ENCODE assay signal across 32 cellular contexts in the genomic region with DNA sequence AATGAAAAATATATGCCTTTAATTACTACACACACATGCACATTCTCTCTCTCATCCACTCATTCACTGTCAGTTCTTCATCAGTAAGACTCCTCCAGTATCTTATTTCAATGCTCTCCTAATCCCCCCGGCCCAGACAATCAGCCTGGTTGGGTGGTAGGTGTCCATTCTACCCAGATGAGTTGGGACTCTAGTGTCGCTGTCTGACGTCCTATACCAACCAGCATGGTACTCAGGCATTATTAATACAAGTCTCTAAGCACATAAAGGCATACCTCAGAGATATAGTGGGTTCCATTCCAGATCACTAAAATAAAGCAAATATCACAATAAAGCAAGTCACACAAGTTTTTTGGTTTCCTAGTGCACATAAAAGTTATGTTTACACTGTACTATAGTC.
"Had no signal": no experiment of that assay in that cellular context is flagged by ENCODE, and none has a peak within 500 bp of the region (broad histone marks: within the 10 kb centered on the region; RNA-seq: fewer than 3 reads in every experiment).

No MANE protein-coding gene starts in this region.

- ATAC-seq: activated CD4-positive, alpha-beta T cell treated with anti-CD3 and anti-CD28 coated beads for 36 hours; activated naive CD4-positive, alpha-beta T cell treated with anti-CD3 and anti-CD28 coated beads, Interleukin-2, amount 50 U/mL, for 72 hours; activated T-cell treated with anti-CD3 and anti-CD28 coated beads, Interleukin-2, amount 50 U/mL, for 72 hours; foreskin keratinocyte; gastrocnemius medialis; heart left ventricle had no signal

- H3K27ac ChIP-seq: ascending aorta, breast epithelium, cardiac muscle cell, colonic mucosa, dorsolateral prefrontal cortex, esophagus muscularis mucosa, foreskin keratinocyte, gastrocnemius medialis, heart left ventricle had no signal

- H3K4me1 Mint-ChIP-seq: activated CD4-positive, alpha-beta memory T cell treated with anti-CD3 and anti-CD28 coated beads, Interleukin-2, amount 10 ng/mL, durations not matched to agents 7 days and 5 days had no signal

- H3K27me3 Mint-ChIP-seq: activated CD4-positive, alpha-beta memory T cell treated with anti-CD3 and anti-CD28 coated beads, Interleukin-2, amount 10 ng/mL, durations not matched to agents 7 days and 5 days; activated CD4-positive, alpha-beta T cell treated with anti-CD3 and anti-CD28 coated beads for 36 hours; activated CD4-positive, alpha-beta T cell treated with anti-CD3 and anti-CD28 coated beads, Interleukin-2, amount 10 ng/mL, durations not matched to agents 24 days and 14 days; activated naive CD4-positive, alpha-beta T cell treated with anti-CD3 and anti-CD28 coated beads, Interleukin-2, amount 10 ng/mL, durations not matched to agents 7 days and 5 days; activated naive CD8-positive, alpha-beta T cell treated with anti-CD3 and anti-CD28 coated beads, Interleukin-2, amount 10 ng/mL, durations not matched to agents 7 days and 5 days; activated T-cell treated with anti-CD3 and anti-CD28 coated beads, Interleukin-2, amount 50 U/mL, for 24 hours; brain; dendritic cell treated with granulocyte-macrophage colony-stimulating factor and Interleukin-4, amounts not matched to agents 40 ng/mL and 50 ng/mL, for 4 days had no signal

- DNase-seq: activated CD4-positive, alpha-beta memory T cell treated with anti-CD3 and anti-CD28 coated beads, Interleukin-2, amount 10 ng/mL, durations not matched to agents 7 days and 5 days; activated CD4-positive, alpha-beta T cell treated with anti-CD3 and anti-CD28 coated beads for 36 hours; activated CD4-positive, alpha-beta T cell treated with anti-CD3 and anti-CD28 coated beads, Interleukin-2, amount 10 ng/mL, durations not matched to agents 24 days and 14 days; activated CD4-positive, CD25-positive, alpha-beta regulatory T cell; activated CD4-positive, CD25-positive, alpha-beta regulatory T cell treated with anti-CD3 and anti-CD28 coated beads, Interleukin-2, amount 50 U/mL, for 72 hours; activated CD8-positive, alpha-beta memory T cell treated with anti-CD3 and anti-CD28 coated beads, Interleukin-2, amount 50 U/mL, for 48 hours; activated gamma-delta T cell; activated naive CD4-positive, alpha-beta T cell; activated naive CD4-positive, alpha-beta T cell treated with anti-CD3 and anti-CD28 coated beads, Interleukin-2, amount 10 ng/mL, durations not matched to agents 7 days and 5 days; activated naive CD8-positive, alpha-beta T cell treated with anti-CD3 and anti-CD28 coated beads, Interleukin-2, amount 10 ng/mL, durations not matched to agents 7 days and 5 days; activated T-cell treated with anti-CD3 and anti-CD28 coated beads for 4 hours; activated T-cell treated with anti-CD3 and anti-CD28 coated beads, Interleukin-2, amount 50 U/mL, for 24 hours; activated T-cell treated with anti-CD3 and anti-CD28 coated beads, Interleukin-2, amount 50 U/mL, for 72 hours; central memory CD4-positive, alpha-beta T cell; cerebellar nuclear complex; colonic mucosa; dorsolateral prefrontal cortex; effector memory CD4-positive, alpha-beta T cell; endodermal cell; erythroblast; foreskin keratinocyte; gastrocnemius medialis; glutamatergic neuron; heart left ventricle; T-helper 2 cell had no signal

- H3K4me3 ChIP-seq: ascending aorta, breast epithelium, cardiac muscle cell, colonic mucosa, dorsolateral prefrontal cortex, esophagus muscularis mucosa, gastrocnemius medialis, heart left ventricle had no signal

- H3K4me3 Mint-ChIP-seq: activated CD4-positive, alpha-beta memory T cell treated with anti-CD3 and anti-CD28 coated beads, Interleukin-2, amount 10 ng/mL, durations not matched to agents 7 days and 5 days; activated CD4-positive, alpha-beta T cell treated with anti-CD3 and anti-CD28 coated beads for 36 hours; activated CD4-positive, alpha-beta T cell treated with anti-CD3 and anti-CD28 coated beads, Interleukin-2, amount 10 ng/mL, durations not matched to agents 24 days and 14 days; activated naive CD4-positive, alpha-beta T cell treated with anti-CD3 and anti-CD28 coated beads, Interleukin-2, amount 10 ng/mL, durations not matched to agents 7 days and 5 days; activated naive CD8-positive, alpha-beta T cell treated with anti-CD3 and anti-CD28 coated beads, Interleukin-2, amount 10 ng/mL, durations not matched to agents 7 days and 5 days; activated T-cell treated with anti-CD3 and anti-CD28 coated beads, Interleukin-2, amount 50 U/mL, for 24 hours; activated T-cell treated with anti-CD3 and anti-CD28 coated beads, Interleukin-2, amount 50 U/mL, for 72 hours; brain; dendritic cell treated with granulocyte-macrophage colony-stimulating factor and Interleukin-4, amounts not matched to agents 40 ng/mL and 50 ng/mL, for 4 days; endodermal cell had no signal

- H3K27me3 ChIP-seq: ascending aorta, breast epithelium, cardiac muscle cell, colonic mucosa, dorsolateral prefrontal cortex, esophagus muscularis mucosa, foreskin keratinocyte, gastrocnemius medialis, heart left ventricle had no signal

- H3K36me3 ChIP-seq: breast epithelium, cardiac muscle cell, colonic mucosa had no signal

- H3K9me3 Mint-ChIP-seq: activated CD4-positive, alpha-beta T cell treated with anti-CD3 and anti-CD28 coated beads, Interleukin-2, amount 10 ng/mL, durations not matched to agents 24 days and 14 days; activated naive CD4-positive, alpha-beta T cell treated with anti-CD3 and anti-CD28 coated beads, Interleukin-2, amount 10 ng/mL, durations not matched to agents 7 days and 5 days; dendritic cell treated with granulocyte-macrophage colony-stimulating factor and Interleukin-4, amounts not matched to agents 40 ng/mL and 50 ng/mL, for 4 days had no signal

- H3K27ac Mint-ChIP-seq: activated CD4-positive, alpha-beta memory T cell treated with anti-CD3 and anti-CD28 coated beads, Interleukin-2, amount 10 ng/mL, durations not matched to agents 7 days and 5 days; activated CD4-positive, alpha-beta T cell treated with anti-CD3 and anti-CD28 coated beads for 36 hours; activated CD4-positive, alpha-beta T cell treated with anti-CD3 and anti-CD28 coated beads, Interleukin-2, amount 10 ng/mL, durations not matched to agents 24 days and 14 days; activated naive CD4-positive, alpha-beta T cell treated with anti-CD3 and anti-CD28 coated beads, Interleukin-2, amount 10 ng/mL, durations not matched to agents 7 days and 5 days; activated naive CD8-positive, alpha-beta T cell treated with anti-CD3 and anti-CD28 coated beads, Interleukin-2, amount 10 ng/mL, durations not matched to agents 7 days and 5 days; activated T-cell treated with anti-CD3 and anti-CD28 coated beads, Interleukin-2, amount 50 U/mL, for 24 hours; activated T-cell treated with anti-CD3 and anti-CD28 coated beads, Interleukin-2, amount 50 U/mL, for 72 hours; brain; dendritic cell treated with granulocyte-macrophage colony-stimulating factor and Interleukin-4, amounts not matched to agents 40 ng/mL and 50 ng/mL, for 4 days; endodermal cell had no signal

- H3K4me1 ChIP-seq: ascending aorta, breast epithelium, colonic mucosa had no signal

- H3K9me3 ChIP-seq: breast epithelium, colonic mucosa, esophagus muscularis mucosa, gastrocnemius medialis had no signal
